8 cellular contexts compared by ENCODE assay signal in the genomic region with DNA sequence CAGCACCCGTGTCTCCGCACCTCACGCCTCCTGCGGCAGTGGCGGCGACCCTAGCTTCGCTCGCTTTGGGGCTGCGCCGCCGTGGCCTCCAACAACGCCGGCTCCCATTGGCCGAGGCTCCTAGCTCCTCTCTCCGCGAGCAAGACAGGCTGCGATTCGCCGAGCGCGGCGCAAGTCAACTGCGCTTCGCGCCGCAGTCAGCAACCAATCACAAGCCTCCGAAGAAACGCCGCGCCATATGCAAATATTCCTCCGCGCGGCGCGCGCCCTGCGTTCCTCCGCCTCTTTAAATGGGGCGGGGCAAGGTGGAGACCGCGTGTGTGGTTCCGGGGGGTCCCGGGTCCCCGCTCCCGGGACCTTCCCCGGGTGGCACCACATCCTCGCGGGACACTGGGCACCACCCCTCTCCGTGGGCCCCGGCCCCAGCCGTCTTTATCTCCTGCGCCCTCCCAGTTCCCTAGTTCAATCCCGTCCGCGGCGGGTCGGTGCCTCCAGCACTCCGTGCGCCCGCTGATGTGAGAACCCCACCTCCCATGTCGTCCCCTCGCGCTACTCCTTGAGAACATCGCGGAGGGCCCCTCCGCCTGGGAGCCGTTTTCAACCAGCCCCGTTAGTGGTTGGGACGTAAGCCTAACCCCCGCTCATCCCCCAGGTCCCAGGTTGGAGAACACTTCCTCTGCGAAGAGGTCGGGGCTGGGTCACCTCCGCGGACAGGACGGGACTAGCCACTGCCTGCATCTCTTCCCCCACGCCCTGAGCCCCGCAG. TPM values are rescaled to one million over a fixed set of nuclear protein-coding genes. Genes with fewer than 3 reads are reported as not detected.
DNase-seq lines count a peak whose midpoint lies in the region; ATAC-seq, FAIRE-seq and TF ChIP-seq lines count a peak whose summit lies in the region.

A gene with protein sequence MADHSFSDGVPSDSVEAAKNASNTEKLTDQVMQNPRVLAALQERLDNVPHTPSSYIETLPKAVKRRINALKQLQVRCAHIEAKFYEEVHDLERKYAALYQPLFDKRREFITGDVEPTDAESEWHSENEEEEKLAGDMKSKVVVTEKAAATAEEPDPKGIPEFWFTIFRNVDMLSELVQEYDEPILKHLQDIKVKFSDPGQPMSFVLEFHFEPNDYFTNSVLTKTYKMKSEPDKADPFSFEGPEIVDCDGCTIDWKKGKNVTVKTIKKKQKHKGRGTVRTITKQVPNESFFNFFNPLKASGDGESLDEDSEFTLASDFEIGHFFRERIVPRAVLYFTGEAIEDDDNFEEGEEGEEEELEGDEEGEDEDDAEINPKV (minus strand): TSS at position 96 of the 766 bp plus-strand sequence. CDS start 13,109 bp downstream, outside the sequence.

- H3K4me3 ChIP-seq in heart left ventricle, result peak within 1 kb of the TSS; percentile 66 to 96 (median 89)
- H3K4me3 ChIP-seq in upper lobe of left lung, result peak within 1 kb of the TSS; percentile 78 to 97 (median 87)

- peaks cover 24 to 33% (median 31%) of the 10 kb centered on the region in 3 donors for H3K4me1 Mint-ChIP-seq in T-cell

- H3K36me3 Mint-ChIP-seq in T-cell, result peaks cover 3% of the 10 kb centered on the region

- FAIRE-seq in GM12891 (lab: Jason Lieb, UNC), result peak; percentile 97

- no peak for TF ChIP-seq EP300 in upper lobe of left lung (IDR thresholded peaks at IDR 0.05)

- peak in 2 of 12 donors; percentile 2 to 11 for TF ChIP-seq CTCF in heart left ventricle (IDR thresholded peaks at IDR 0.05)
- TF ChIP-seq CTCF in upper lobe of left lung (IDR thresholded peaks at IDR 0.05), result peak in 2 of 6 experiments; percentile 4 to 26

- no peaks in the 10 kb centered on the region for H3K27me3 Mint-ChIP-seq in T-cell

- H3K4me1 ChIP-seq in heart left ventricle, result peaks cover 7 to 47% (median 40%) of the 10 kb centered on the region in 12 donors
- H3K4me1 ChIP-seq in upper lobe of left lung, result peaks cover 31 to 44% (median 35%) of the 10 kb centered on the region in 4 donors

- POLR2A ChIA-PET in T-cell (lab: Charles Lee), result interaction anchor here (1.0 to 1.3 kb wide), 2 partner anchors 22 kb away, joined by 4 to 16 read pairs; no protein-coding TSS in a partner anchor

- intact Hi-C loops in heart left ventricle (cut with DNase I), result no loop called here
- intact Hi-C loops in posterior cingulate gyrus (cut with DNase I), result no loop called here

- H3K27ac Mint-ChIP-seq in T-cell, result peak within 1 kb of the TSS; percentile 97 to 98

- H3K27ac ChIP-seq in adipose tissue (ENCODE audit: low read depth, low read length) (peak within 1 kb of the TSS; percentile 62), heart left ventricle (peak within 1 kb of the TSS; percentile 83 to 97 (median 88)), upper lobe of left lung (peak within 1 kb of the TSS; percentile 92 to 96 (median 96))

- no peaks in the 10 kb centered on the region for H3K9me3 ChIP-seq in heart left ventricle
- H3K9me3 ChIP-seq in upper lobe of left lung, result no peaks in the 10 kb centered on the region

- ATAC-seq in HG02840 (IDR thresholded peaks at IDR 0.05; ENCODE audit: low FRiP score, unreplicated experiment) (peak; percentile 84), T-cell (replicated peaks in 1 of 4) (peak; percentile 82 to 86 (median 84)), heart left ventricle (peak; percentile 94 to 98 (median 95)), upper lobe of left lung (ENCODE audit: low FRiP score in 2 of 2) (peak; percentile 96 to 97)

- WGBS in adipose tissue, 3 donors, result 0 to 1% (median 0%) methylated on average over 74 to 77 of the region's 77 CpGs
- 1 to 2% (median 1%) methylated on average over 36 to 77 of the region's 77 CpGs for WGBS in heart left ventricle, 4 donors
- 1% methylated on average over 17 to 52 of the region's 77 CpGs for WGBS in upper lobe of left lung, 2 donors

- TF ChIP-seq POLR2A in GM12891 (IDR thresholded peaks at IDR 0.05; ENCODE audit: low read depth, low read length), result peak; percentile 58; the same call in 1 of the 2 replicates
- peak; percentile 64 to 76 for TF ChIP-seq POLR2A in heart left ventricle (IDR thresholded peaks at IDR 0.05)
- peak in 3 of 4 donors; percentile 61 to 83 (median 64) for TF ChIP-seq POLR2A in upper lobe of left lung (IDR thresholded peaks at IDR 0.05)

- H3K36me3 ChIP-seq in heart left ventricle, result peaks cover 0 to 5% (median 0%) of the 10 kb centered on the region in 9 donors
- no peaks in the 10 kb centered on the region for H3K36me3 ChIP-seq in upper lobe of left lung

- DNase-seq in GM12891 (ENCODE audit: insufficient read length, low spot score) (peak; percentile 99), NCI-H1436 treated with DMSO at 0.1 percent for 48 hours (lab: John Stamatoyannopoulos, UW) (peak; percentile 79), T-cell (peak; percentile 86 to 99 (median 96)), heart left ventricle (peak; percentile 97 to 99 (median 98)), posterior cingulate gyrus (peak; percentile 94 to 99 (median 97)), upper lobe of left lung (peak; percentile 97 to 99)

- CTCF ChIA-PET in T-cell (lab: Charles Lee), result interaction anchor here in 1 of 2 donors (0.6 to 1.0 kb wide), 7 partner anchors 14 to 100 kb away, joined by 3 to 7 read pairs (median 4); a partner anchor contains a TSS

- H3K9me3 Mint-ChIP-seq in T-cell, result no peaks in the 10 kb centered on the region

- H3K4me3 Mint-ChIP-seq in T-cell, result peak within 1 kb of the TSS; percentile 85 to 99 (median 98)

- H3K27me3 ChIP-seq in heart left ventricle (no peaks in the 10 kb centered on the region), upper lobe of left lung (no peaks in the 10 kb centered on the region)

TF ChIP-seq in GM12891, 5 proteins besides CTCF, POLR2A, EP300 and RAD21:
- peak; percentile 55; the same call in 1 of the 2 replicates for TF ChIP-seq TAF1 (IDR thresholded peaks at IDR 0.05; ENCODE audit: low read depth, low read length)
- peak; percentile 99 for TF ChIP-seq POU2F2 (IDR thresholded peaks at IDR 0.05; ENCODE audit: low read depth, low read length)
- no peak for TF ChIP-seq PAX5 (IDR thresholded peaks at IDR 0.05; ENCODE audit: insufficient read depth, low read length, severe bottlenecking)
- peak; percentile 33; the same call in 1 of the 2 replicates for TF ChIP-seq SPI1 (IDR thresholded peaks at IDR 0.05; ENCODE audit: low read depth, low read length)
- peak; percentile 73 for TF ChIP-seq POLR2AphosphoS5 (IDR thresholded peaks at IDR 0.05; ENCODE audit: low read depth, low read length)

RNA-seq across cellular contexts. Expression of the gene that starts here (rescaled TPM):
- polyA plus RNA-seq in GM12891 (2012; ENCODE audit: low read depth, missing spikeins), result 85.6 TPM
- total RNA-seq in T-cell (100 to 1,000 TPM; 253 to 388 (median 299) TPM), heart left ventricle (100 to 1,000 TPM; 125 to 216 (median 178) TPM), upper lobe of left lung (100 to 1,000 TPM in 3 of 6 donors, 10 to 100 TPM in 3; 81.1 to 194 (median 103) TPM)
- polyA plus RNA-seq in adipose tissue (10 to 100 TPM; 33.1 to 59.3 (median 55.6) TPM), heart left ventricle (100 to 1,000 TPM; 119 to 143 TPM)

Comparison
In these comparisons a context has a peak if more than half of its experiments do, and no peak if none do; other contexts are left out.
1. Peak in every context shown above with its lines: DNase-seq, ATAC-seq, H3K4me3 ChIP-seq and H3K27ac ChIP-seq.